27 cellular contexts compared by ENCODE assay signal in genomic region chr3:46830801-46831200, GRCh38. TPM values are rescaled to one million over a fixed set of nuclear protein-coding genes. Genes with fewer than 3 reads are reported as not detected.
"Had no signal": no experiment of that assay in that cellular context is flagged by ENCODE, and none has a peak within 500 bp of the region (broad histone marks: within the 10 kb centered on the region; RNA-seq: fewer than 3 reads in every experiment).

No MANE protein-coding gene starts in this region.

- H3K27ac Mint-ChIP-seq: dendritic cell treated with granulocyte-macrophage colony-stimulating factor and Interleukin-4, amounts not matched to agents 40 ng/mL and 50 ng/mL, for 4 days; progenitor cell of endocrine pancreas had no signal

- H3K27me3 ChIP-seq: colonic mucosa, foreskin keratinocyte, gastroesophageal sphincter, heart right ventricle, neutrophil, right lobe of liver, testis, tibial artery, upper lobe of left lung had no signal

- H3K79me2 ChIP-seq: parathyroid adenoma had no signal

- H3K4me1 ChIP-seq: colonic mucosa, foreskin keratinocyte, gastroesophageal sphincter, lower lobe of right lung, right lobe of liver, testis, tibial artery, upper lobe of left lung had no signal

- H3K9me3 Mint-ChIP-seq: dendritic cell treated with granulocyte-macrophage colony-stimulating factor and Interleukin-4, amounts not matched to agents 40 ng/mL and 50 ng/mL, for 4 days; endodermal cell; immature natural killer cell; neural crest cell had no signal

- H3K4me3 ChIP-seq: colonic mucosa, gastroesophageal sphincter, heart right ventricle, lower lobe of right lung, right lobe of liver, testis, tibial artery, upper lobe of left lung had no signal

- DNase-seq: colonic mucosa; effector CD8-positive, alpha-beta T cell; endodermal cell; foreskin keratinocyte; heart right ventricle; hippocampal formation; immature natural killer cell; islet precursor cell; left ventricle myocardium superior; lower lobe of right lung; naive thymus-derived CD8-positive, alpha-beta T cell; right lobe of liver; stimulated activated CD4-positive, alpha-beta T cell treated with anti-CD3 and anti-CD28 coated beads, Interleukin-15, amount 100 ng/mL, for 24 hours; stimulated activated CD4-positive, alpha-beta T cell treated with anti-CD3 and anti-CD28 coated beads, Interleukin-2, amount 100 ng/mL, for 48 hours; stimulated activated naive CD4-positive, alpha-beta T cell; substantia nigra; testis; tibial artery; upper lobe of left lung had no signal

- H3K4me1 Mint-ChIP-seq: neural crest cell had no signal

- H3K36me3 ChIP-seq: colonic mucosa, lower lobe of right lung, neutrophil, right lobe of liver, tibial artery, upper lobe of left lung had no signal

- ATAC-seq: esophagus mucosa; foreskin keratinocyte; gastroesophageal sphincter; heart right ventricle; left ventricle myocardium superior; lower lobe of right lung; naive thymus-derived CD8-positive, alpha-beta T cell; right lobe of liver had no signal

- H3K27ac ChIP-seq: colonic mucosa, epithelial cell of prostate, foreskin keratinocyte, gastroesophageal sphincter, heart right ventricle, lower lobe of right lung, neutrophil, parathyroid adenoma, right lobe of liver, testis, tibial artery, upper lobe of left lung had no signal

- H3K9me3 ChIP-seq: colonic mucosa, gastroesophageal sphincter, heart right ventricle, lower lobe of right lung, neutrophil, right lobe of liver, testis, tibial artery, upper lobe of left lung had no signal

- H3K4me3 Mint-ChIP-seq: dendritic cell treated with granulocyte-macrophage colony-stimulating factor and Interleukin-4, amounts not matched to agents 40 ng/mL and 50 ng/mL, for 4 days; endodermal cell; immature natural killer cell; naive thymus-derived CD8-positive, alpha-beta T cell; neural crest cell had no signal

- H2AFZ ChIP-seq: parathyroid adenoma had no signal

- H3K36me3 Mint-ChIP-seq: immature natural killer cell; naive thymus-derived CD8-positive, alpha-beta T cell had no signal

RNA-seq across cellular contexts. Expression of gene MYL3, which starts 32.4 kb away (rescaled TPM):
- total RNA-seq: foreskin keratinocyte; naive thymus-derived CD8-positive, alpha-beta T cell; neural crest cell; progenitor cell of endocrine pancreas had no signal

RNA-seq across cellular contexts. Expression of gene PTH1R, which starts 46.7 kb away (rescaled TPM):
- total RNA-seq: foreskin keratinocyte; naive thymus-derived CD8-positive, alpha-beta T cell had no signal
